Comparison of ENCODE assay signal across 8 cellular contexts in the genomic region with DNA sequence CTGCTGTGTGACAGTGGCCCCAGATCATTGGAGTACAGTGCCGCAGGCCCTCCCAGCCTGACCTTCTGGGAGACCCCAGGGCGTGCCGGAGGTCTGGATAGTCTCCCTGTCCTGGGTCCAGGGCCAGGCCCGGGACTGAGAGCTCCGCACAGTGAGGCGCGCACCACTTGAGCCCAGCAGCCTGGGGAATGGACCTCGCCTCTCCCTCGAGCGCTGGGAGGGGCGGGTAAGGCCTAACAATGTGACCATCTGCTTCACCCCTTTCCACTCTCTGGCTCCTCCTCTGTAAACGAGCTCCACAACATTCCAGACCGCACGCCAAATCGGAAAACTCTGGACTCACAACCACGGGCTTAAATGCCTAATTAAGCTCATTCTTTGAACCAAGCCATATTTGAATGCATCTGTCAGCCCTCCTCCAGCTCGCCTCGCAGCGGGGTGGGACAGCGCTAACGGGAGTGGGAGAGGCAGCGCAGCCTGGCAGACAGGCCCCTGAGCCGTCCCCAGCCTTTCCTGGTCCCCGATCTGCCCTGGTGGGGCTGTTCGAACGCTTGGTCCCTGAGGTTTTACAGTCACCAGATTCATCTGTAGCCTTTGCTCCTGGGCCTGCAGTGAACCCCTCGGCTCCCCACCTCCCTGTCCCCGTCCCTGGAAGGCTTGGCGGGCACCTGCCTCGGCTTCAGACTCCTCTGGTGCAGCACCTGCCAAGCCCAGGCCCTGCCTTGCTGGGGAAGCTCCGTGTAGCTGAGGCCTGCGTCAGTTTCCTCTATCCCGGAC.
A peak's percentile ranks its signal among the peaks of the same experiment; 100 is the strongest.
DNase-seq lines count a peak whose midpoint lies in the region; ATAC-seq and TF ChIP-seq lines count a peak whose summit lies in the region.
"Had no signal": no experiment of that assay in that cellular context is flagged by ENCODE, and none has a peak within 500 bp of the region (broad histone marks: within the 10 kb centered on the region; RNA-seq: fewer than 3 reads in every experiment).

No MANE protein-coding gene starts in this region.

- H3K9me3 ChIP-seq in tibial nerve = no peaks in the 10 kb centered on the region

- POLR2A ChIA-PET in activated CD4-positive, alpha-beta T cell treated with anti-CD3 and anti-CD28 coated beads, Interleukin-2, amount 10 ng/mL, durations not matched to agents 7 days and 5 days (lab: Charles Lee) = no interaction called here

- H3K36me3 ChIP-seq in tibial nerve = no peaks in the 10 kb centered on the region

- CTCF ChIA-PET in activated CD4-positive, alpha-beta T cell treated with anti-CD3 and anti-CD28 coated beads, Interleukin-2, amount 10 ng/mL, durations not matched to agents 7 days and 5 days (lab: Charles Lee) = no interaction called here

- H3K4me1 ChIP-seq in tibial nerve = peaks cover 0 to 13% (median 0%) of the 10 kb centered on the region in 4 donors

- 12 to 16% methylated on average over 22 to 32 of the region's 33 CpGs for WGBS in tibial nerve, 2 donors

- no peaks in the 10 kb centered on the region for H3K36me3 Mint-ChIP-seq in activated CD4-positive, alpha-beta T cell treated with anti-CD3 and anti-CD28 coated beads, Interleukin-2, amount 10 ng/mL, durations not matched to agents 7 days and 5 days (ENCODE audit: low read depth)

- no peak for TF ChIP-seq CTCF in tibial nerve (IDR thresholded peaks at IDR 0.05)

- H3K27me3 Mint-ChIP-seq in activated CD4-positive, alpha-beta T cell treated with anti-CD3 and anti-CD28 coated beads, Interleukin-2, amount 10 ng/mL, durations not matched to agents 7 days and 5 days = peaks cover 7% of the 10 kb centered on the region

- H3K4me3 Mint-ChIP-seq in activated CD4-positive, alpha-beta T cell treated with anti-CD3 and anti-CD28 coated beads, Interleukin-2, amount 10 ng/mL, durations not matched to agents 7 days and 5 days = no peak overlapping the region

- H3K27ac Mint-ChIP-seq in activated CD4-positive, alpha-beta T cell treated with anti-CD3 and anti-CD28 coated beads, Interleukin-2, amount 10 ng/mL, durations not matched to agents 7 days and 5 days = no peak overlapping the region

- no peaks in the 10 kb centered on the region for H3K27me3 ChIP-seq in tibial nerve

- H3K4me3 ChIP-seq in tibial nerve = no peak overlapping the region

- H3K4me1 Mint-ChIP-seq in activated CD4-positive, alpha-beta T cell treated with anti-CD3 and anti-CD28 coated beads, Interleukin-2, amount 10 ng/mL, durations not matched to agents 7 days and 5 days = no peaks in the 10 kb centered on the region

- TF ChIP-seq POLR2A in tibial nerve (IDR thresholded peaks at IDR 0.05) = no peak

- no peak for ATAC-seq in activated CD4-positive, CD25-positive, alpha-beta regulatory T cell treated with anti-CD3 and anti-CD28 coated beads, Interleukin-2, amount 50 U/mL, for 24 hours

- TF ChIP-seq EP300 in tibial nerve (IDR thresholded peaks at IDR 0.05) = no peak

- no peaks in the 10 kb centered on the region for H3K9me3 Mint-ChIP-seq in activated CD4-positive, alpha-beta T cell treated with anti-CD3 and anti-CD28 coated beads, Interleukin-2, amount 10 ng/mL, durations not matched to agents 7 days and 5 days

- peak overlapping the region in 2 of 4 donors; percentile 36 to 53 for H3K27ac ChIP-seq in tibial nerve

- peak; percentile 96 for DNase-seq in NCI-H1105 treated with DMSO at 0.1 percent for 48 hours (lab: John Stamatoyannopoulos, UW)
- peak; percentile 79 for DNase-seq in NCI-H82 (lab: John Stamatoyannopoulos, UW)
- peak; percentile 12 for DNase-seq in iPS DF 19.7 (ENCODE audit: low read depth, low spot score)
- peak; percentile 51 for DNase-seq in superior temporal gyrus (ENCODE audit: extremely low spot score)
- DNase-seq in tibial nerve (ENCODE audit: low spot score in 2 of 2) = no peak
- no peak for DNase-seq in activated CD4-positive, alpha-beta T cell treated with anti-CD3 and anti-CD28 coated beads, Interleukin-2, amount 10 ng/mL, durations not matched to agents 7 days and 5 days
- DNase-seq: MV-4-11 had no signal

Comparison
In these comparisons a context has a peak if more than half of its experiments do, and no peak if none do; other contexts are left out.
1. DNase-seq: peak in NCI-H1105 treated with DMSO at 0.1 percent for 48 hours (single experiment), NCI-H82 (single experiment), iPS DF 19.7 (single experiment) and superior temporal gyrus (single experiment); none in tibial nerve (0 of 2) and activated CD4-positive, alpha-beta T cell treated with anti-CD3 and anti-CD28 coated beads, Interleukin-2, amount 10 ng/mL, durations not matched to agents 7 days and 5 days (single experiment).